Comparison of ENCODE assay signal across 19 cellular contexts in the genomic region with DNA sequence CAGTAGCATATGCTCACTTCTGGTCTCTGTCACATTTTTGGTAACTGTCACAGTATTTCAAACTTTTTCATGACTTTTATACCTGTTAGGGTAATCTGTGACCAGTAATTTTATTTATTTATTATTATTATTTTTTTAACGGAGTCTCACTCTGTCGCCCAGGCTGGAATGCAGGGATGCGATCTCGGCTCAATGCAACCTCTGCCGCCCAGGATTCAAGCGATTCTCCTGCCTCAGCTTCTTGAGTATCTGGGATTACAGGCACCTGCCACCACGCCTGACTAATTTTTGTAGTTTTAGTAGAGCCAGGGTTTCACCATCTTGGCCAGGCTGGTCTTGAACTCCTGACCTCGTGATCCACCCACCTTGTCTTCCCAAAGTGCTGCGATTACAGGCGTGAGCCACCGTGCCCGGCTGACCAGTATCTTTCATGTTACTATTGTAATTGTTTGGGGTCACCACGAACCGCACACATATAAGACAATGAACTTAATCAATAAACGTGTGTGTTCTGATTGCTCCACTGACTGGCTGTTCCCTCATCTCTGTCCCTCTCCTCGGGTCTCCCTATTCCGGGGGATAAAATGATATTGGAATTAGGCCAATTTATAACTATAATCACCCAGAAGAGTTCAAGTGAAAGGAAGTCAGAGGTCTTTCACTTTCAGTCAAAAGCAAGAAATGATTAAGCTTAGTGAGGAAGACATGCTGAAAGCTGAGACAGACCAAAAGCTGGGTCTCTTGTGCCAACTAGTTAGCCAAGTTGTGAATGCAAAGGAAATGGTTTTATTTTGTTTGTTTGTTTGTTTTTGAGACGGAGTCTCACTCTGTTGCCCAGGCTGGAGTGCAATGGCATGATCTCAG. TPM values are rescaled to one million over a fixed set of nuclear protein-coding genes. Genes with fewer than 3 reads are reported as not detected.
A peak's percentile ranks its signal among the peaks of the same experiment; 100 is the strongest.
DNase-seq lines count a peak whose midpoint lies in the region; ATAC-seq, FAIRE-seq and TF ChIP-seq lines count a peak whose summit lies in the region.
"Had no signal": no experiment of that assay in that cellular context is flagged by ENCODE, and none has a peak within 500 bp of the region (broad histone marks: within the 10 kb centered on the region; RNA-seq: fewer than 3 reads in every experiment).

No MANE protein-coding gene starts in this region.

- no peak overlapping the region for H4K8ac ChIP-seq in H1 (ENCODE audit: extremely low read depth, insufficient read depth, low read length)

- H3K9ac ChIP-seq in H1 (replicated peaks in 1 of 4; ENCODE audit: extremely low read depth in 1 of 4, low read depth in 3 of 4, low read length in 3 of 4), result no peak overlapping the region

- H3K36me3 Mint-ChIP-seq in activated CD4-positive, alpha-beta T cell treated with anti-CD3 and anti-CD28 coated beads, Interleukin-2, amount 10 ng/mL, durations not matched to agents 24 days and 14 days (ENCODE audit: low read depth), result no peaks in the 10 kb centered on the region

- H3K27me3 ChIP-seq in H1 (replicated peaks in 1 of 4; ENCODE audit: control insufficient read depth in 3 of 4, extremely low read depth in 1 of 4, insufficient read depth in 3 of 4, low read length in 3 of 4), result no peaks in the 10 kb centered on the region
- no peaks in the 10 kb centered on the region for H3K27me3 ChIP-seq in right cardiac atrium (ENCODE audit: control insufficient read depth, insufficient read depth)
- H3K27me3 ChIP-seq: left lung had no signal

- peaks cover 5% of the 10 kb centered on the region for H3K9me3 Mint-ChIP-seq in activated CD4-positive, alpha-beta T cell treated with anti-CD3 and anti-CD28 coated beads, Interleukin-2, amount 10 ng/mL, durations not matched to agents 24 days and 14 days

- H2AFZ ChIP-seq in H1 (ENCODE audit: low read length), result no peak overlapping the region

- H3K4me3 ChIP-seq in H1 (ENCODE audit: extremely low read depth in 1 of 4, insufficient read depth in 2 of 4, low read depth in 3 of 4, low read length in 4 of 4) (no peak overlapping the region), right cardiac atrium (ENCODE audit: low read length) (no peak overlapping the region)
- H3K4me3 ChIP-seq: left lung had no signal

- no peak for FAIRE-seq in H1 (lab: Jason Lieb, UNC)
- FAIRE-seq: A204.1, endometrium, GM12892, RCC 7860, small intestine had no signal

- H3K23ac ChIP-seq in H1 (ENCODE audit: insufficient read length), result no peak overlapping the region

- no peak for TF ChIP-seq EP300 in H1 (IDR thresholded peaks at IDR 0.05; ENCODE audit: borderline replicate concordance in 1 of 2, low read depth in 2 of 2, low read length in 2 of 2)

- no peaks in the 10 kb centered on the region for H3K79me2 ChIP-seq in H1 (ENCODE audit: control insufficient read depth in 1 of 2, insufficient read depth in 2 of 2, low read length in 2 of 2)

- H3K4ac ChIP-seq in H1 (replicated peaks; ENCODE audit: insufficient read length, low read depth, low read length), result no peak overlapping the region

- H4K5ac ChIP-seq in H1 (ENCODE audit: insufficient read length, low read depth, low read length), result no peak overlapping the region

- H3K14ac ChIP-seq in H1 (ENCODE audit: insufficient read length), result no peak overlapping the region

- 90% methylated on average over 18 of the region's 18 CpGs; no CpG with 5 or more reads in 1 of the 2 experiments for WGBS in H1 (ENCODE audit: extremely low coverage in 1 of 2, insufficient coverage in 1 of 2, insufficient read length in 1 of 2, insufficient replicate concordance in 2 of 2, low coverage in 1 of 2, low lambda C conversion rate in 2 of 2, missing lambda C conversion rate in 1 of 2), 2 experiments
- 77% methylated on average over 18 of the region's 18 CpGs for WGBS in right cardiac atrium

- H3K9me3 ChIP-seq in H1 (ENCODE audit: insufficient read depth in 2 of 2, low read depth in 1 of 2, low read length in 1 of 2) (no peaks in the 10 kb centered on the region), right cardiac atrium (ENCODE audit: control insufficient read depth, low read length) (no peaks in the 10 kb centered on the region)
- H3K9me3 ChIP-seq: left lung had no signal

- no peak overlapping the region for H2BK20ac ChIP-seq in H1 (ENCODE audit: low read length)

- intact Hi-C loops in activated CD4-positive, alpha-beta T cell treated with anti-CD3 and anti-CD28 coated beads, Interleukin-2, amount 10 ng/mL, durations not matched to agents 24 days and 14 days (cut with micrococcal nuclease), result loop anchor here (2.0 kb wide), 1 partner anchor 18 kb away; no protein-coding TSS in a partner anchor
- intact Hi-C loops in right cardiac atrium (cut with DNase I), result no loop called here

- H3K27ac Mint-ChIP-seq in activated CD4-positive, alpha-beta T cell treated with anti-CD3 and anti-CD28 coated beads, Interleukin-2, amount 10 ng/mL, durations not matched to agents 24 days and 14 days, result no peak overlapping the region
- H3K27ac Mint-ChIP-seq: brain had no signal

- H4K20me1 ChIP-seq in H1 (replicated peaks in 1 of 2; ENCODE audit: control insufficient read depth in 1 of 2, insufficient read depth in 2 of 2, low read length in 2 of 2), result no peaks in the 10 kb centered on the region

- POLR2A ChIA-PET in H1 (lab: Charles Lee; ENCODE audit: partially characterized antibody), result interaction anchor here (1.1 kb wide), 1 partner anchor 12 kb away, joined by 3 read pairs; no protein-coding TSS in a partner anchor

- no peak overlapping the region for H3K4me3 Mint-ChIP-seq in activated CD4-positive, alpha-beta T cell treated with anti-CD3 and anti-CD28 coated beads, Interleukin-2, amount 10 ng/mL, durations not matched to agents 24 days and 14 days
- H3K4me3 Mint-ChIP-seq: brain, H9 had no signal

- no peak for TF ChIP-seq CTCF in H1 (IDR thresholded peaks at IDR 0.05; ENCODE audit: control extremely low read depth in 1 of 3, insufficient read depth in 1 of 3, low read depth in 1 of 3, low read length in 3 of 3)

- H3K4me1 Mint-ChIP-seq in activated CD4-positive, alpha-beta T cell treated with anti-CD3 and anti-CD28 coated beads, Interleukin-2, amount 10 ng/mL, durations not matched to agents 24 days and 14 days, result peaks cover 9% of the 10 kb centered on the region
- H3K4me1 Mint-ChIP-seq: brain had no signal

- no peaks in the 10 kb centered on the region for H3K27me3 Mint-ChIP-seq in activated CD4-positive, alpha-beta T cell treated with anti-CD3 and anti-CD28 coated beads, Interleukin-2, amount 10 ng/mL, durations not matched to agents 24 days and 14 days

- no peak overlapping the region for H3K18ac ChIP-seq in H1 (ENCODE audit: extremely low read depth, low read length)

- peaks cover 0 to 5% (median 4%) of the 10 kb centered on the region in 4 experiments; a peak in 5 of 7 replicates for H3K4me1 ChIP-seq in H1 (replicated peaks in 1 of 4; ENCODE audit: control insufficient read depth in 3 of 4, insufficient read depth in 4 of 4, low read length in 3 of 4)
- H3K4me1 ChIP-seq in right cardiac atrium (ENCODE audit: control insufficient read depth, insufficient read depth, low read length), result no peaks in the 10 kb centered on the region
- H3K4me1 ChIP-seq: left lung had no signal

- no peak overlapping the region for H3K4me2 ChIP-seq in H1 (ENCODE audit: insufficient read depth in 1 of 2, low read depth in 2 of 2, low read length in 2 of 2)

- H3K27ac ChIP-seq in H1 (ENCODE audit: low read depth, low read length), result no peak overlapping the region
- no peak overlapping the region for H3K27ac ChIP-seq in right cardiac atrium (ENCODE audit: low read length)
- H3K27ac ChIP-seq: left lung had no signal

- 0 out of 2 replicates have a peak, but pooled peaks cover 2% of the 10 kb centered on the region for H3K23me2 ChIP-seq in H1 (ENCODE audit: low read depth, low read length)

- H3K36me3 ChIP-seq in H1 (ENCODE audit: control insufficient read depth in 2 of 4, insufficient read depth in 4 of 4, low read length in 3 of 4), result no peaks in the 10 kb centered on the region
- H3K36me3 ChIP-seq: left lung had no signal

- CTCF ChIA-PET in H1 (lab: Charles Lee; ENCODE audit: partially characterized antibody), result interaction anchor here (0.6 to 3.4 kb wide), 8 partner anchors 9 to 405 kb away, joined by 3 to 12 read pairs (median 4); no protein-coding TSS in a partner anchor

- no peaks in the 10 kb centered on the region for H3K79me1 ChIP-seq in H1 (ENCODE audit: low read depth, low read length)

- 0 out of 2 replicates have a peak overlapping the region, but pooled peaks have one; percentile 53 for H2BK12ac ChIP-seq in H1 (ENCODE audit: low read depth, low read length)

- TF ChIP-seq POLR2A in H1 (IDR thresholded peaks at IDR 0.05; ENCODE audit: control extremely low read depth in 1 of 2, low read depth in 2 of 2, low read length in 2 of 2), result no peak

- no peak overlapping the region for H2BK5ac ChIP-seq in H1 (ENCODE audit: low read depth, low read length)

- H2BK120ac ChIP-seq in H1 (replicated peaks; ENCODE audit: low read depth, low read length), result no peak overlapping the region

- ATAC-seq in GM21515 (IDR thresholded peaks at IDR 0.05; ENCODE audit: unreplicated experiment), result peak; percentile 62
- ATAC-seq in HG03196 (IDR thresholded peaks at IDR 0.05; ENCODE audit: unreplicated experiment), result peak; percentile 77
- no peak for ATAC-seq in right cardiac atrium
- ATAC-seq: left lung had no signal

- no peak overlapping the region for H2BK15ac ChIP-seq in H1 (ENCODE audit: low read length)

- peak; percentile 62 for DNase-seq in activated CD4-positive, alpha-beta T cell treated with anti-CD3 and anti-CD28 coated beads, Interleukin-2, amount 10 ng/mL, durations not matched to agents 24 days and 14 days
- no peak for DNase-seq in activated CD4-positive, alpha-beta T cell treated with anti-CD3 and anti-CD28 coated beads for 4 hours
- no peak for DNase-seq in H1 (ENCODE audit: low read depth in 1 of 2, low spot score in 2 of 2)
- DNase-seq in mucosa of gallbladder (ENCODE audit: low spot score), result no peak
- DNase-seq in Kasumi-1 (lab: John Stamatoyannopoulos, UW), result no peak
- DNase-seq in right cardiac atrium, result no peak
- DNase-seq: DMS 273 treated with DMSO at 0.1 percent for 48 hours, H9, head of caudate nucleus, left lung, MV-4-11, small intestine had no signal

- H4K91ac ChIP-seq in H1 (replicated peaks; ENCODE audit: insufficient read length, low read length), result no peak overlapping the region

- no peak overlapping the region for H3K56ac ChIP-seq in H1 (replicated peaks; ENCODE audit: insufficient read length, low read depth, low read length)

- no peak for TF ChIP-seq RAD21 in H1 (IDR thresholded peaks at IDR 0.05 in 1 of 2, conservative IDR thresholded peaks at IDR 0.05 in 1 of 2; ENCODE audit: low read depth in 2 of 2, low read length in 2 of 2)

- H2AK5ac ChIP-seq in H1 (ENCODE audit: low read depth, low read length), result no peak overlapping the region

RNA-seq across cellular contexts. Expression of a gene that starts 22.9 kb away (rescaled TPM):
- 44.0 and 50.7 TPM in 2 replicates for total RNA-seq in activated CD4-positive, alpha-beta T cell treated with anti-CD3 and anti-CD28 coated beads, Interleukin-2, amount 10 ng/mL, durations not matched to agents 24 days and 14 days
- 259 and 262 TPM in 2 replicates for total RNA-seq in H1 (2021; fragmentation: NEBNext Ultra II Directional; extraction: Animal tissue kit (Norgen Biotek cat#: 25700))
- polyA plus RNA-seq in H1 (2011; rRNA removed) (256 and 288 TPM in 2 replicates), right cardiac atrium (12.1 TPM)
- 274 TPM for polyA plus RNA-seq in H1 (2011; cell fraction: cytosol; rRNA removed)
- polyA plus RNA-seq in H1 (2011; cell fraction: nucleus; rRNA removed), result 280 TPM
- polyA plus RNA-seq in H1 (2012, experiment 1 of 2), result 212 to 243 TPM (median 229 TPM) in 4 replicates
- 150 TPM for polyA plus RNA-seq in H1 (2012, experiment 2 of 2)
- polyA plus RNA-seq in H1 (2013, experiment 1 of 2), result 190 TPM
- 187 TPM for polyA plus RNA-seq in H1 (2013, experiment 2 of 2)
- 288 and 445 TPM in 2 replicates for polyA minus RNA-seq in H1 (2011; rRNA and poly(A)+ RNA removed)
- polyA minus RNA-seq in H1 (2011; cell fraction: cytosol; rRNA and poly(A)+ RNA removed), result 110 TPM
- 155 TPM for polyA minus RNA-seq in H1 (2011; cell fraction: nucleus; rRNA and poly(A)+ RNA removed)
- total RNA-seq in mucosa of gallbladder (82.0 TPM), right cardiac atrium (10 to 100 TPM; 11.4 to 19.2 (median 12.8) TPM)

Comparison
In these comparisons a context has a peak if more than half of its experiments do, and no peak if none do; other contexts are left out.
1. ATAC-seq: peak in GM21515 (single experiment) and HG03196 (single experiment); none in right cardiac atrium (0 of 2).